Comparison of ENCODE assay signal across 9 cellular contexts in the genomic region with DNA sequence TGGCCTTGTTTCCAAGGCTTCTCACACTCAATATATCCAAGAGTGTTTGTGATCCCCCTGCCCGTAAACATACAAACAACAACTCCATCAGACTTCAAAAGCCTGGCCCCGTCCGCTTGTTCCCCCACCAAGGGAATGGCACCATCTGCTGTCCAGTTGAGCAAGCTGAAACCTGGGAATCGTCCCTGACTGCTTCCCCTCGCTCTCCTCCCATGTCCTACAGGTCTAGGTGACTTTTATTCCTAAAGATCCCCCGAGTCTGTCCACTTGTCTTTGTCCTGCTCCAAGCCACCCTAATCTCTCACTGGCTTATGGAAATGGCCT. TPM values are rescaled to one million over a fixed set of nuclear protein-coding genes. Genes with fewer than 3 reads are reported as not detected.
A peak's percentile ranks its signal among the peaks of the same experiment; 100 is the strongest.
DNase-seq lines count a peak whose midpoint lies in the region; ATAC-seq and TF ChIP-seq lines count a peak whose summit lies in the region.
"Had no signal": no experiment of that assay in that cellular context is flagged by ENCODE, and none has a peak within 500 bp of the region (broad histone marks: within the 10 kb centered on the region; RNA-seq: fewer than 3 reads in every experiment).

No MANE protein-coding gene starts in this region.

- no peak for TF ChIP-seq EP300 in esophagus muscularis mucosa (IDR thresholded peaks at IDR 0.05)

- no peak for TF ChIP-seq POLR2A in esophagus muscularis mucosa (IDR thresholded peaks at IDR 0.05; ENCODE audit: low read depth)

- no peaks in the 10 kb centered on the region for H3K27me3 ChIP-seq in esophagus muscularis mucosa

- TF ChIP-seq CTCF in GM12864 (IDR thresholded peaks at IDR 0.05; ENCODE audit: low read depth, low read length, missing control alignments) (peak; percentile 44), esophagus muscularis mucosa (IDR thresholded peaks at IDR 0.05) (peak; percentile 70 to 90 (median 77))

- DNase-seq in GM12864 (ENCODE audit: low read depth) (no peak), NCI-H345 treated with DMSO at 0.1 percent for 48 hours (lab: John Stamatoyannopoulos, UW; ENCODE audit: unreplicated experiment) (peak; percentile 15), esophagus muscularis mucosa (ENCODE audit: extremely low spot score) (peak; percentile 53), posterior cingulate gyrus (peak in 7 of 10 donors; percentile 34 to 94 (median 65)), T-helper 2 cell (no peak), G401 (ENCODE audit: low spot score) (no peak)
- DNase-seq in stimulated activated CD4-positive, alpha-beta T cell treated with anti-CD3 and anti-CD28 coated beads, Interleukin-2, amount 100 ng/mL, for 24 hours, result no peak

- peak overlapping the region in 2 of 4 donors; percentile 37 to 71 for H3K27ac ChIP-seq in esophagus muscularis mucosa (replicated peaks in 1 of 4)
- H3K27ac ChIP-seq: HL-60 had no signal

- in situ Hi-C loops in G401 (cut with HindIII; ENCODE audit: low sequenced_read_pairs), result no loop called here

- peaks cover 4 to 22% (median 19%) of the 10 kb centered on the region in 4 donors for H3K4me1 ChIP-seq in esophagus muscularis mucosa

- no peak for ATAC-seq in HG02759 (IDR thresholded peaks at IDR 0.05; ENCODE audit: unreplicated experiment)

- WGBS in esophagus muscularis mucosa, result 57% methylated on average over 6 of the region's 6 CpGs

- H3K36me3 ChIP-seq in esophagus muscularis mucosa, result no peaks in the 10 kb centered on the region

- intact Hi-C loops in esophagus muscularis mucosa (cut with DNase I) (loop anchor here (1.0 to 2.0 kb wide), 2 partner anchors 67 to 162 kb away; no protein-coding TSS in a partner anchor), posterior cingulate gyrus (cut with DNase I) (loop anchor here (1.0 to 2.0 kb wide), 2 partner anchors 71 to 163 kb away; no protein-coding TSS in a partner anchor)

- H3K4me3 ChIP-seq in GM12864 (ENCODE audit: low read depth, low read length), result no peak overlapping the region
- no peak overlapping the region for H3K4me3 ChIP-seq in esophagus muscularis mucosa

- peaks cover 0 to under 1% (median 0%) of the 10 kb centered on the region in 4 donors for H3K9me3 ChIP-seq in esophagus muscularis mucosa

RNA-seq across cellular contexts. Expression of a gene that starts 27.9 kb away (rescaled TPM):
- total RNA-seq in esophagus muscularis mucosa, result 10 to 100 TPM in 2 of 4 donors, 1 to 10 TPM in 2; 7.5 to 15.2 (median 9.9) TPM
- total RNA-seq in G401 (2014; rRNA removed; shearing (Covaris generic)), result 2.8 and 10.0 TPM in 2 replicates

Comparison
In these comparisons a context has a peak if more than half of its experiments do, and no peak if none do; other contexts are left out.
1. DNase-seq: peak in NCI-H345 treated with DMSO at 0.1 percent for 48 hours (single experiment), esophagus muscularis mucosa (single experiment) and posterior cingulate gyrus (7 of 10); none in GM12864 (single experiment), stimulated activated CD4-positive, alpha-beta T cell treated with anti-CD3 and anti-CD28 coated beads, Interleukin-2, amount 100 ng/mL, for 24 hours (0 of 2), T-helper 2 cell (0 of 5) and G401 (single experiment).